ENCODE assay signal across 1 cellular context in genomic region chr6:74534485-74535211, GRCh38.
TF ChIP-seq lines count a peak whose summit lies in the region.

No MANE protein-coding gene starts in this region.

TF ChIP-seq in HepG2, 621 proteins besides CTCF, POLR2A, EP300 and RAD21 (continued from another document):
- peak; percentile 91 for TF ChIP-seq FOXP4 (CRISPR knock-in tag; IDR thresholded peaks at IDR 0.05)
- peak; percentile 76 for TF ChIP-seq SKI (IDR thresholded peaks at IDR 0.05; ENCODE audit: partially characterized antibody)
- TF ChIP-seq BRF2 (CRISPR knock-in tag; IDR thresholded peaks at IDR 0.05) = no peak
- TF ChIP-seq GPBP1L1 (CRISPR knock-in tag; IDR thresholded peaks at IDR 0.05) = no peak
- no peak for TF ChIP-seq HNRNPLL (IDR thresholded peaks at IDR 0.05; ENCODE audit: low read depth, low read length, poor library complexity, severe bottlenecking)
- no peak for TF ChIP-seq HBP1 (CRISPR knock-in tag; IDR thresholded peaks at IDR 0.05; ENCODE audit: low read depth)
- TF ChIP-seq HOMEZ (CRISPR knock-in tag; IDR thresholded peaks at IDR 0.05; ENCODE audit: low read depth) = peak; percentile 95
- TF ChIP-seq ELK4 (CRISPR knock-in tag; IDR thresholded peaks at IDR 0.05; ENCODE audit: borderline replicate concordance) = no peak
- no peak for TF ChIP-seq ZNF570 (CRISPR knock-in tag; IDR thresholded peaks at IDR 0.05; ENCODE audit: borderline replicate concordance)
- peak; percentile 67; the same call in 1 of the 2 replicates for TF ChIP-seq ZNF12 (CRISPR knock-in tag; IDR thresholded peaks at IDR 0.05)
- TF ChIP-seq MYPOP (CRISPR knock-in tag; IDR thresholded peaks at IDR 0.05) = no peak; the same call in 1 of the 2 replicates
- TF ChIP-seq FOXO1 (CRISPR knock-in tag; IDR thresholded peaks at IDR 0.05) = peak; percentile 99
- no peak for TF ChIP-seq ZNF766 (CRISPR knock-in tag; IDR thresholded peaks at IDR 0.05; ENCODE audit: borderline replicate concordance)
- TF ChIP-seq ZFP36L1 (CRISPR knock-in tag; IDR thresholded peaks at IDR 0.05) = peak; percentile 72; the same call in 1 of the 2 replicates
- peak; percentile 47 for TF ChIP-seq NR2F6 (IDR thresholded peaks at IDR 0.05)
- peak; percentile 81 for TF ChIP-seq NR2F6 (CRISPR knock-in tag; IDR thresholded peaks at IDR 0.05)
- TF ChIP-seq CBX5 (CRISPR knock-in tag; IDR thresholded peaks at IDR 0.05; ENCODE audit: borderline replicate concordance) = no peak
- TF ChIP-seq ZFX (CRISPR knock-in tag; IDR thresholded peaks at IDR 0.05; ENCODE audit: low read depth) = 0 out of 2 replicates have a peak, but pooled peaks have one; percentile 23
- no peak for TF ChIP-seq ZNF292 (CRISPR knock-in tag; IDR thresholded peaks at IDR 0.05; ENCODE audit: borderline replicate concordance, low read depth)
